24 cellular contexts compared by ENCODE assay signal in the genomic region with DNA sequence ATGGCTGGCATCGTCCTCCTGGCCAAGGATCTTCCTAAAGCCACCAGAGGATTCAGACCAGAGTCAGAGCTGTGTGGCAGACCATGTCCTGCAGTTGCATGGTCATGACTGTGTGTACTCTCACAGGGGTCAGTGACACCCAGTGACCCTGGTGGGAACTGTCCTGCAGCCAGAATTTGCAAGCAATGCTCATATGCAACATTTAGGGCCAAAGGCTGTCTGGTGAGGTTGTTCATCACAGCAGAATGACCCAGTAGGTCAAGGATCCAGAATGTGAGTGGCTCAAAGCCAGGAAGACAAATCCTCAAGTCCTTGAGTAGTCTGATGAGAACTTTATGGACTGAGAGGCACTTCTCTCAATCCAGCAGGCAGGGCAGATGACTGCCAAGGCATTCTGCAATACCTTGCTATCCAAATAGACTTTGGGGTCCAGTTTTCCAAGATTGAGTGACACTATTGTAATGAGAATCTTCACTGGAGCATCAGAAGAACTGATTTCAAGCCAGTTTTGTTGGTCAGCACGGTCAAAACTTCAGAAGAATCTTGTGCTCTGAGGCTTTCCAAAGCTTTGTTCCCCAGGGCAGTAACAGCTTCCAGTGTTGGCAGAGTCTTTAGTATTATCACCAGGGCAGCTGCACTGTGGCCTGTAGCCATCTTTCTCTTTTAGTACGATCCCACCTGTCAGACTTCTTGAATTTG.
"Had no signal": no experiment of that assay in that cellular context is flagged by ENCODE, and none has a peak within 500 bp of the region (broad histone marks: within the 10 kb centered on the region; RNA-seq: fewer than 3 reads in every experiment).

No MANE protein-coding gene starts in this region.

- H3K36me3 ChIP-seq: ascending aorta, gastroesophageal sphincter, suprapubic skin, tibial nerve had no signal

- ATAC-seq: activated CD4-positive, alpha-beta T cell treated with anti-CD3 and anti-CD28 coated beads for 36 hours; effector memory CD8-positive, alpha-beta T cell; gastroesophageal sphincter; left colon; mucosa of descending colon had no signal

- H3K79me2 ChIP-seq: hepatocyte had no signal

- H3K9me3 ChIP-seq: ascending aorta, gastroesophageal sphincter, mucosa of descending colon, suprapubic skin, tibial nerve had no signal

- H3K27me3 ChIP-seq: ascending aorta, gastroesophageal sphincter, hepatocyte, tibial nerve had no signal

- H3K4me3 Mint-ChIP-seq: activated CD4-positive, alpha-beta T cell treated with anti-CD3 and anti-CD28 coated beads for 36 hours; activated naive CD8-positive, alpha-beta T cell treated with anti-CD3 and anti-CD28 coated beads for 36 hours; brain; effector memory CD8-positive, alpha-beta T cell; nephron had no signal

- DNase-seq: activated CD4-positive, alpha-beta T cell treated with anti-CD3 and anti-CD28 coated beads for 36 hours; activated CD4-positive, alpha-beta T cell treated with anti-CD3 and anti-CD28 coated beads, Interleukin-2, amount 50 U/mL, for 4 hours; activated CD4-positive, CD25-positive, alpha-beta regulatory T cell; activated CD8-positive, alpha-beta memory T cell treated with anti-CD3 and anti-CD28 coated beads for 24 hours; activated effector memory CD4-positive, alpha-beta T cell treated with Interleukin-2 at 50 U/mL for 16 hours; activated naive CD4-positive, alpha-beta T cell treated with Interleukin-2 at 50 U/mL for 16 hours; activated naive CD8-positive, alpha-beta T cell treated with anti-CD3 and anti-CD28 coated beads for 36 hours; caudate nucleus; cortex of kidney; effector memory CD8-positive, alpha-beta T cell; erythroblast; left colon; mucosa of descending colon; stimulated activated CD4-positive, alpha-beta T cell treated with anti-CD3 and anti-CD28 coated beads, Interleukin-15, amount 100 ng/mL, for 24 hours; stimulated activated CD4-positive, alpha-beta T cell treated with anti-CD3 and anti-CD28 coated beads, Interleukin-2, amount 100 ng/mL, for 24 hours; stimulated activated naive CD4-positive, alpha-beta T cell; T-helper 1 cell had no signal

- H3K27ac ChIP-seq: ascending aorta, gastroesophageal sphincter, hepatocyte, suprapubic skin, tibial nerve had no signal

- H3K4me2 ChIP-seq: hepatocyte had no signal

- H3K36me3 Mint-ChIP-seq: activated naive CD8-positive, alpha-beta T cell treated with anti-CD3 and anti-CD28 coated beads for 36 hours; brain had no signal

- H3K9me3 Mint-ChIP-seq: activated naive CD8-positive, alpha-beta T cell treated with anti-CD3 and anti-CD28 coated beads for 36 hours; brain; effector memory CD8-positive, alpha-beta T cell; nephron had no signal

- H3K4me3 ChIP-seq: ascending aorta, gastroesophageal sphincter, hepatocyte, mucosa of descending colon, suprapubic skin, tibial nerve had no signal

- H3K4me1 Mint-ChIP-seq: activated CD4-positive, alpha-beta T cell treated with anti-CD3 and anti-CD28 coated beads for 36 hours; activated naive CD8-positive, alpha-beta T cell treated with anti-CD3 and anti-CD28 coated beads for 36 hours; brain had no signal

- H3K4me1 ChIP-seq: ascending aorta, gastroesophageal sphincter, tibial nerve had no signal

- H2AFZ ChIP-seq: hepatocyte had no signal

- H3K27ac Mint-ChIP-seq: activated CD4-positive, alpha-beta T cell treated with anti-CD3 and anti-CD28 coated beads for 36 hours; activated naive CD8-positive, alpha-beta T cell treated with anti-CD3 and anti-CD28 coated beads for 36 hours; brain; effector memory CD8-positive, alpha-beta T cell; nephron had no signal
